In genomic region chr4:41074227-41074626, GRCh38 we compare ENCODE assay signal across 20 cellular contexts.
DNase-seq lines count a peak whose midpoint lies in the region; ATAC-seq, FAIRE-seq and TF ChIP-seq lines count a peak whose summit lies in the region.
"Had no signal": no experiment of that assay in that cellular context is flagged by ENCODE, and none has a peak within 500 bp of the region (broad histone marks: within the 10 kb centered on the region; RNA-seq: fewer than 3 reads in every experiment).

No MANE protein-coding gene starts in this region.

- CTCF ChIA-PET in OCI-LY7 (lab: Charles Lee; ENCODE audit: unreplicated experiment): no interaction called here
- CTCF ChIA-PET in GM12878 (lab: Yijun Ruan, JAX): interaction anchor here (0.8 to 1.5 kb wide), 6 partner anchors 9 to 138 kb away, joined by 3 to 6 read pairs (median 5); no protein-coding TSS in a partner anchor

- no peak for FAIRE-seq in GM12878 (lab: Jason Lieb, UNC)
- FAIRE-seq: A204.1, D721Med, GM12891, GM18507 had no signal

- no peaks in the 10 kb centered on the region for H3K9me2 ChIP-seq in OCI-LY7 (ENCODE audit: insufficient read depth, low read length)

- TF ChIP-seq EP300 in GM12878 (IDR thresholded peaks at IDR 0.05; ENCODE audit: borderline replicate concordance in 1 of 2, control insufficient read depth in 1 of 2, low read depth in 2 of 2, low read length in 2 of 2): no peak

- H4K20me1 ChIP-seq in OCI-LY7 (ENCODE audit: insufficient read depth, low read length) (no peaks in the 10 kb centered on the region), GM12878 (ENCODE audit: control insufficient read depth, insufficient read depth) (no peaks in the 10 kb centered on the region)

- TF ChIP-seq CTCF in GM06990 (IDR thresholded peaks at IDR 0.05; ENCODE audit: insufficient read depth, low read length, poor library complexity, severe bottlenecking) (no peak), OCI-LY7 (conservative IDR thresholded peaks at IDR 0.05; ENCODE audit: low read length) (no peak), GM12878 (IDR thresholded peaks at IDR 0.05 in 2 of 3, conservative IDR thresholded peaks at IDR 0.05 in 1 of 3; ENCODE audit: control insufficient read depth in 2 of 3, extremely low read depth in 1 of 3, insufficient read depth in 1 of 3, low read depth in 3 of 3, low read length in 3 of 3) (no peak)

- RAD21 ChIA-PET in GM12878 (lab: Charles Lee; ENCODE audit: unreplicated experiment): interaction anchor here (0.8 to 1.9 kb wide), 4 partner anchors 8 to 131 kb away, joined by 3 to 10 read pairs (median 5); no protein-coding TSS in a partner anchor

- no peak overlapping the region for H3K9ac ChIP-seq in GM12878 (ENCODE audit: control insufficient read depth, insufficient read depth, low read length)
- H3K9ac ChIP-seq: GM23248, KMS-11 had no signal

- H3K36me3 ChIP-seq in GM06990 (ENCODE audit: control insufficient read depth, insufficient read depth, low read length) (no peaks in the 10 kb centered on the region), OCI-LY7 (ENCODE audit: insufficient read depth, low read length) (no peaks in the 10 kb centered on the region), GM12878 (ENCODE audit: control insufficient read depth in 2 of 2, insufficient read depth in 2 of 2, low read length in 1 of 2) (no peaks in the 10 kb centered on the region)
- H3K36me3 ChIP-seq: BE2C, HAP-1 had no signal

- H3K27ac ChIP-seq in OCI-LY7 (ENCODE audit: low read depth, low read length, poor library complexity, severe bottlenecking): no peak overlapping the region
- no peak overlapping the region for H3K27ac ChIP-seq in GM12878 (ENCODE audit: control insufficient read depth, insufficient read depth)
- H3K27ac ChIP-seq: GM23248, KMS-11 had no signal

- SMC1A ChIA-PET in GM12878 (lab: Charles Lee; ENCODE audit: uncharacterized antibody, unreplicated experiment): interaction anchor here (0.8 to 2.4 kb wide), 12 partner anchors 8 to 138 kb away, joined by 3 to 11 read pairs (median 4); no protein-coding TSS in a partner anchor

- no peaks in the 10 kb centered on the region for H3K9me3 ChIP-seq in OCI-LY7 (ENCODE audit: low read length)
- H3K9me3 ChIP-seq in GM12878 (replicated peaks; ENCODE audit: control insufficient read depth, insufficient read depth, low read length): no peaks in the 10 kb centered on the region; the same call in 2 of the 3 replicates
- H3K9me3 ChIP-seq: BE2C, HAP-1 had no signal

- peaks cover 14% of the 10 kb centered on the region for H3K4me1 ChIP-seq in OCI-LY7 (ENCODE audit: insufficient read depth, low read length, poor library complexity, severe bottlenecking)
- H3K4me1 ChIP-seq in GM12878 (ENCODE audit: control insufficient read depth, insufficient read depth, low read length): peaks cover 12% of the 10 kb centered on the region
- H3K4me1 ChIP-seq: BE2C had no signal

- H2AFZ ChIP-seq in OCI-LY7 (ENCODE audit: low read length): no peak overlapping the region
- H2AFZ ChIP-seq in GM12878 (ENCODE audit: control insufficient read depth, low read depth, low read length): no peak overlapping the region
- H2AFZ ChIP-seq: GM23248 had no signal

- TF ChIP-seq RAD21 in GM12878 (IDR thresholded peaks at IDR 0.05; ENCODE audit: insufficient read depth, low read depth, low read length): no peak

- H3K79me2 ChIP-seq in OCI-LY7 (ENCODE audit: insufficient read depth, low read depth, low read length): no peaks in the 10 kb centered on the region
- H3K79me2 ChIP-seq in GM12878 (ENCODE audit: control insufficient read depth, insufficient read depth, low read length): peaks cover 5% of the 10 kb centered on the region

- POLR2A ChIA-PET in OCI-LY7 (lab: Charles Lee) (interaction anchor here (0.5 to 1.3 kb wide), 6 partner anchors 10 to 133 kb away, joined by 3 to 6 read pairs (median 3); no protein-coding TSS in a partner anchor), GM12878 (lab: Charles Lee) (interaction anchor here (0.6 kb wide), 1 partner anchor 82 kb away, joined by 3 read pairs; no protein-coding TSS in a partner anchor)

- BruUV-seq in OCI-LY7 (replicated peaks; lab: Mats Ljungman, UMichigan) (no TSS peak), GM12878 (replicated peaks; lab: Mats Ljungman, UMichigan) (no TSS peak)

- DNase-seq in GM06990 (ENCODE audit: extremely low read depth, insufficient read length): peak; percentile 45
- peak; percentile 41 for DNase-seq in OCI-LY7 (ENCODE audit: low spot score)
- no peak for DNase-seq in GM12878 (ENCODE audit: low read depth, low spot score)
- no peak for DNase-seq in mesenteric fat pad (ENCODE audit: low spot score)
- DNase-seq in SIG-M5 treated with dmso at 0.1 percent for 504 hours (lab: John Stamatoyannopoulos, UW; ENCODE audit: unreplicated experiment): no peak
- DNase-seq: ACHN; BE2C; C1 segment of cervical spinal cord; CD4-positive, CD25-positive, alpha-beta regulatory T cell; CD8-positive, alpha-beta memory T cell; COR-L47; GDM1; GM23248 had no signal

- no peak for ATAC-seq in GM12878
- no peak for ATAC-seq in HG03108 (IDR thresholded peaks at IDR 0.05; ENCODE audit: unreplicated experiment)

- WGBS in GM12878 (ENCODE audit: insufficient coverage, insufficient replicate concordance, low lambda C conversion rate, missing lambda C conversion rate): 18% methylated on average over 3 of the region's 3 CpGs

- intact Hi-C loops in OCI-LY7 (cut with micrococcal nuclease; ENCODE audit: unreplicated experiment): no loop called here
- intact Hi-C loops in GM12878 (cut with micrococcal nuclease; ENCODE audit: unreplicated experiment): loop anchor here (5.0 kb wide), 1 partner anchor 138 kb away; the partner anchor contains the start of gene APBB2

- H3K4me2 ChIP-seq in OCI-LY7 (ENCODE audit: low read length) (peak overlapping the region; percentile 36), GM12878 (ENCODE audit: control insufficient read depth, insufficient read depth) (no peak overlapping the region)
- H3K4me2 ChIP-seq: KMS-11 had no signal

- no peaks in the 10 kb centered on the region for H3K27me3 ChIP-seq in GM06990 (replicated peaks; ENCODE audit: control insufficient read depth, insufficient read depth, low read length)
- no peaks in the 10 kb centered on the region for H3K27me3 ChIP-seq in GM12878 (replicated peaks in 1 of 2; ENCODE audit: control insufficient read depth in 2 of 2, insufficient read depth in 2 of 2, low read length in 1 of 2)
- H3K27me3 ChIP-seq: BE2C had no signal

- TF ChIP-seq POLR2A in GM12878 (IDR thresholded peaks at IDR 0.05; ENCODE audit: low read depth, low read length): no peak

- H3K4me3 ChIP-seq in GM06990 (replicated peaks; ENCODE audit: low read depth, low read length) (no peak overlapping the region), OCI-LY7 (ENCODE audit: low read depth, low read length, poor library complexity, severe bottlenecking) (no peak overlapping the region), GM12878 (no peak overlapping the region)
- H3K4me3 ChIP-seq: GM23248, HAP-1 had no signal

- in situ Hi-C loops in GM12878 (cut with MboI): no loop called here

TF ChIP-seq in GM12878, 131 proteins besides CTCF, POLR2A, EP300 and RAD21:
- no peak for TF ChIP-seq E2F4 (IDR thresholded peaks at IDR 0.05; ENCODE audit: low read depth, low read length)
- TF ChIP-seq MEF2B (IDR thresholded peaks at IDR 0.05; ENCODE audit: partially characterized antibody, poor library complexity, severe bottlenecking): peak; percentile 36
- TF ChIP-seq MTA2 (IDR thresholded peaks at IDR 0.05; ENCODE audit: low read depth): peak; percentile 81

Comparison
In these comparisons a context has a peak if more than half of its experiments do, and no peak if none do; other contexts are left out.
1. DNase-seq: peak in GM06990 (single experiment) and OCI-LY7 (single experiment); none in GM12878 (single experiment), mesenteric fat pad (single experiment) and SIG-M5 treated with dmso at 0.1 percent for 504 hours (single experiment).